ENCODE assay signal across 39 cellular contexts in the genomic region with DNA sequence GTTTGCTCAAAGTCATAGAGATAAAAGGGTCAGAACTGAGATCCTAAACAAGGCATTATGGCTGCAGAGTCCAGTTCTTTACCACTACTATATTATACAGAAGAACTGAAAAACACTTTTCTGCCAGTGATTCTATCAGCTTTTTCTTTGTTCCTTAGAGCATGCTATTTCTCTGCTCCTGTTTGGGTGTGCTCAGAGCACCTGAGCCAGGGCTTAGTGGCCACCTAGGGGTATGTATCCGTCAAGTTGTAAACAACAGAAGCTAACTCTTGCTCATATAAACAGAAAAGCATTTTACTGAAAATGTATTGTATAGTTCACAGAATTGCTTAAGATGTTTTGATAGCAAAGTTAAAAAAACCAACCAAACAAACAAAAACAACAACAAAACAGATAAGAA.
"Had no signal": no experiment of that assay in that cellular context is flagged by ENCODE, and none has a peak within 500 bp of the region (broad histone marks: within the 10 kb centered on the region; RNA-seq: fewer than 3 reads in every experiment).

No MANE protein-coding gene starts in this region.

- H3K27me3 ChIP-seq: adrenal gland, cardiac muscle cell had no signal

- H3K27ac Mint-ChIP-seq: activated CD4-positive, alpha-beta memory T cell treated with anti-CD3 and anti-CD28 coated beads, Interleukin-2, amount 10 ng/mL, durations not matched to agents 7 days and 5 days; activated CD4-positive, alpha-beta T cell treated with anti-CD3 and anti-CD28 coated beads for 36 hours; activated CD4-positive, alpha-beta T cell treated with anti-CD3 and anti-CD28 coated beads, Interleukin-2, amount 10 ng/mL, durations not matched to agents 7 days and 5 days; activated CD8-positive, alpha-beta memory T cell treated with anti-CD3 and anti-CD28 coated beads, Interleukin-2, amount 10 ng/mL, durations not matched to agents 7 days and 5 days; activated CD8-positive, alpha-beta T cell treated with anti-CD3 and anti-CD28 coated beads, Interleukin-2, amount 10 ng/mL, durations not matched to agents 7 days and 5 days; activated naive CD4-positive, alpha-beta T cell treated with anti-CD3 and anti-CD28 coated beads for 36 hours; activated naive CD4-positive, alpha-beta T cell treated with anti-CD3 and anti-CD28 coated beads, Interleukin-2, amount 50 U/mL, for 72 hours; activated naive CD8-positive, alpha-beta T cell treated with anti-CD3 and anti-CD28 coated beads for 36 hours; activated T-cell treated with anti-CD3 and anti-CD28 coated beads, Interleukin-2, amount 50 U/mL, for 24 hours; activated T-helper 1 cell treated with anti-CD3 and anti-CD28 coated beads, Interleukin-12 subunit alpha, Interleukin-12 subunit beta, Interleukin-2, Interleukin-4 antibody, amounts not matched to agents 30 ng/mL and 10 ng/mL and 1 ng/mL, durations not matched to agents 14 hours and 24 hours and 36 hours; activated T-helper 17 cell treated with anti-CD3 and anti-CD28 coated beads, Interleukin-2, amount 50 U/mL, for 72 hours; brain; T-helper 1 cell treated with Interleukin-12 subunit alpha and Interleukin-12 subunit beta and Interleukin-4 antibody, amounts not matched to agents 30 μg/mL and 1 μg/mL, for 36 hours; T-helper 2 cell treated with Interferon-gamma antibody and Interleukin-4, amounts not matched to agents 5 μg/mL and 100 μg/mL, for 36 hours had no signal

- FAIRE-seq: bronchial epithelial cell, TTC549 had no signal

- H3K9me3 ChIP-seq: adrenal gland had no signal

- H3K36me3 ChIP-seq: adrenal gland, cardiac muscle cell had no signal

- H3K4me3 ChIP-seq: adrenal gland, cardiac muscle cell had no signal

- H3K27ac ChIP-seq: adrenal gland, cardiac muscle cell, VCaP had no signal

- H3K4me1 ChIP-seq: adrenal gland had no signal

- ATAC-seq: activated CD4-positive, alpha-beta T cell treated with anti-CD3 and anti-CD28 coated beads for 36 hours; activated CD4-positive, CD25-positive, alpha-beta regulatory T cell treated with anti-CD3 and anti-CD28 coated beads, Interleukin-2, amount 50 U/mL, for 24 hours; activated CD8-positive, alpha-beta memory T cell treated with anti-CD3 and anti-CD28 coated beads, Interleukin-2, amount 10 ng/mL, durations not matched to agents 7 days and 5 days; activated CD8-positive, alpha-beta T cell treated with anti-CD3 and anti-CD28 coated beads, Interleukin-2, amount 10 ng/mL, durations not matched to agents 7 days and 5 days; activated naive CD4-positive, alpha-beta T cell treated with anti-CD3 and anti-CD28 coated beads, Interleukin-2, amount 50 U/mL, for 72 hours; activated T-helper 17 cell treated with anti-CD3 and anti-CD28 coated beads, Interleukin-2, amount 50 U/mL, for 72 hours had no signal

- H3K36me3 Mint-ChIP-seq: activated CD8-positive, alpha-beta memory T cell treated with anti-CD3 and anti-CD28 coated beads, Interleukin-2, amount 10 ng/mL, durations not matched to agents 7 days and 5 days; activated naive CD4-positive, alpha-beta T cell treated with anti-CD3 and anti-CD28 coated beads, Interleukin-2, amount 50 U/mL, for 72 hours; activated naive CD8-positive, alpha-beta T cell treated with anti-CD3 and anti-CD28 coated beads for 36 hours; brain had no signal

- H3K9me3 Mint-ChIP-seq: activated CD4-positive, alpha-beta memory T cell treated with anti-CD3 and anti-CD28 coated beads, Interleukin-2, amount 10 ng/mL, durations not matched to agents 7 days and 5 days; activated naive CD4-positive, alpha-beta T cell treated with anti-CD3 and anti-CD28 coated beads for 36 hours; activated naive CD8-positive, alpha-beta T cell treated with anti-CD3 and anti-CD28 coated beads for 36 hours; activated T-cell treated with anti-CD3 and anti-CD28 coated beads, Interleukin-2, amount 50 U/mL, for 24 hours; activated T-helper 1 cell treated with anti-CD3 and anti-CD28 coated beads, Interleukin-12 subunit alpha, Interleukin-12 subunit beta, Interleukin-2, Interleukin-4 antibody, amounts not matched to agents 30 ng/mL and 10 ng/mL and 1 ng/mL, durations not matched to agents 14 hours and 24 hours and 36 hours; activated T-helper 17 cell treated with anti-CD3 and anti-CD28 coated beads, Interleukin-2, amount 50 U/mL, for 72 hours; brain; T-helper 1 cell treated with Interleukin-12 subunit alpha and Interleukin-12 subunit beta and Interleukin-4 antibody, amounts not matched to agents 30 μg/mL and 1 μg/mL, for 36 hours; T-helper 2 cell treated with Interferon-gamma antibody and Interleukin-4, amounts not matched to agents 5 μg/mL and 100 μg/mL, for 36 hours had no signal

- H3K4me3 Mint-ChIP-seq: activated CD4-positive, alpha-beta memory T cell treated with anti-CD3 and anti-CD28 coated beads, Interleukin-2, amount 10 ng/mL, durations not matched to agents 7 days and 5 days; activated CD4-positive, alpha-beta T cell treated with anti-CD3 and anti-CD28 coated beads for 36 hours; activated CD4-positive, alpha-beta T cell treated with anti-CD3 and anti-CD28 coated beads, Interleukin-2, amount 10 ng/mL, durations not matched to agents 7 days and 5 days; activated CD8-positive, alpha-beta memory T cell treated with anti-CD3 and anti-CD28 coated beads, Interleukin-2, amount 10 ng/mL, durations not matched to agents 7 days and 5 days; activated CD8-positive, alpha-beta T cell treated with anti-CD3 and anti-CD28 coated beads, Interleukin-2, amount 10 ng/mL, durations not matched to agents 7 days and 5 days; activated naive CD4-positive, alpha-beta T cell treated with anti-CD3 and anti-CD28 coated beads for 36 hours; activated naive CD8-positive, alpha-beta T cell treated with anti-CD3 and anti-CD28 coated beads for 36 hours; activated T-cell treated with anti-CD3 and anti-CD28 coated beads, Interleukin-2, amount 50 U/mL, for 24 hours; activated T-helper 1 cell treated with anti-CD3 and anti-CD28 coated beads, Interleukin-12 subunit alpha, Interleukin-12 subunit beta, Interleukin-2, Interleukin-4 antibody, amounts not matched to agents 30 ng/mL and 10 ng/mL and 1 ng/mL, durations not matched to agents 14 hours and 24 hours and 36 hours; activated T-helper 17 cell treated with anti-CD3 and anti-CD28 coated beads, Interleukin-2, amount 50 U/mL, for 72 hours; brain; central memory CD8-positive, alpha-beta T cell; T-helper 1 cell treated with Interleukin-12 subunit alpha and Interleukin-12 subunit beta and Interleukin-4 antibody, amounts not matched to agents 30 μg/mL and 1 μg/mL, for 36 hours; T-helper 2 cell treated with Interferon-gamma antibody and Interleukin-4, amounts not matched to agents 5 μg/mL and 100 μg/mL, for 36 hours had no signal

- H3K27me3 Mint-ChIP-seq: activated CD4-positive, alpha-beta memory T cell treated with anti-CD3 and anti-CD28 coated beads, Interleukin-2, amount 10 ng/mL, durations not matched to agents 7 days and 5 days; activated CD4-positive, alpha-beta T cell treated with anti-CD3 and anti-CD28 coated beads for 36 hours; activated CD4-positive, alpha-beta T cell treated with anti-CD3 and anti-CD28 coated beads, Interleukin-2, amount 10 ng/mL, durations not matched to agents 7 days and 5 days; activated CD8-positive, alpha-beta memory T cell treated with anti-CD3 and anti-CD28 coated beads, Interleukin-2, amount 10 ng/mL, durations not matched to agents 7 days and 5 days; activated naive CD8-positive, alpha-beta T cell treated with anti-CD3 and anti-CD28 coated beads for 36 hours; activated T-cell treated with anti-CD3 and anti-CD28 coated beads, Interleukin-2, amount 50 U/mL, for 24 hours; activated T-helper 17 cell treated with anti-CD3 and anti-CD28 coated beads, Interleukin-2, amount 50 U/mL, for 72 hours; brain; central memory CD8-positive, alpha-beta T cell had no signal

- DNase-seq: activated CD4-positive, alpha-beta memory T cell treated with anti-CD3 and anti-CD28 coated beads, Interleukin-2, amount 10 ng/mL, durations not matched to agents 7 days and 5 days; activated CD4-positive, alpha-beta T cell treated with anti-CD3 and anti-CD28 coated beads for 1 hour; activated CD4-positive, alpha-beta T cell treated with anti-CD3 and anti-CD28 coated beads for 36 hours; activated CD4-positive, alpha-beta T cell treated with anti-CD3 and anti-CD28 coated beads for 48 hours; activated CD4-positive, alpha-beta T cell treated with anti-CD3 and anti-CD28 coated beads, Interleukin-2, amount 10 ng/mL, durations not matched to agents 7 days and 5 days; activated CD4-positive, alpha-beta T cell treated with anti-CD3 and anti-CD28 coated beads, Interleukin-2, amount 50 U/mL, for 48 hours; activated CD4-positive, CD25-positive, alpha-beta regulatory T cell; activated CD8-positive, alpha-beta memory T cell treated with anti-CD3 and anti-CD28 coated beads for 24 hours; activated CD8-positive, alpha-beta memory T cell treated with anti-CD3 and anti-CD28 coated beads, Interleukin-2, amount 10 ng/mL, durations not matched to agents 7 days and 5 days; activated CD8-positive, alpha-beta memory T cell treated with anti-CD3 and anti-CD28 coated beads, Interleukin-2, amount 50 U/mL, for 48 hours; activated CD8-positive, alpha-beta T cell treated with anti-CD3 and anti-CD28 coated beads, Interleukin-2, amount 10 ng/mL, durations not matched to agents 7 days and 5 days; activated effector memory CD4-positive, alpha-beta T cell treated with anti-CD3 and anti-CD28 coated beads, Interleukin-2, amount 50 U/mL, for 16 hours; activated gamma-delta T cell treated with Interleukin-2 at 50 U/mL for 16 hours; activated naive CD4-positive, alpha-beta T cell; activated naive CD4-positive, alpha-beta T cell treated with anti-CD3 and anti-CD28 coated beads for 36 hours; activated naive CD4-positive, alpha-beta T cell treated with anti-CD3 and anti-CD28 coated beads, Interleukin-2, amount 50 U/mL, for 16 hours; activated naive CD8-positive, alpha-beta T cell treated with anti-CD3 and anti-CD28 coated beads for 36 hours; activated T-cell treated with anti-CD3 and anti-CD28 coated beads, Interleukin-2, amount 50 U/mL, for 24 hours; activated T-cell treated with anti-CD3 and anti-CD28 coated beads, Interleukin-2, amount 50 U/mL, for 48 hours; adrenal gland; amniotic stem cell; aorta; caudate nucleus; cerebellar nuclear complex; T-helper 1 cell; T-helper 2 cell; T-helper 9 cell had no signal

- H3K4me1 Mint-ChIP-seq: activated CD4-positive, alpha-beta memory T cell treated with anti-CD3 and anti-CD28 coated beads, Interleukin-2, amount 10 ng/mL, durations not matched to agents 7 days and 5 days; activated CD4-positive, alpha-beta T cell treated with anti-CD3 and anti-CD28 coated beads for 36 hours; activated CD4-positive, alpha-beta T cell treated with anti-CD3 and anti-CD28 coated beads, Interleukin-2, amount 10 ng/mL, durations not matched to agents 7 days and 5 days; activated CD8-positive, alpha-beta memory T cell treated with anti-CD3 and anti-CD28 coated beads, Interleukin-2, amount 10 ng/mL, durations not matched to agents 7 days and 5 days; activated naive CD8-positive, alpha-beta T cell treated with anti-CD3 and anti-CD28 coated beads for 36 hours; activated T-helper 17 cell treated with anti-CD3 and anti-CD28 coated beads, Interleukin-2, amount 50 U/mL, for 72 hours; brain; central memory CD8-positive, alpha-beta T cell had no signal
